8 cellular contexts compared by ENCODE assay signal in the genomic region with DNA sequence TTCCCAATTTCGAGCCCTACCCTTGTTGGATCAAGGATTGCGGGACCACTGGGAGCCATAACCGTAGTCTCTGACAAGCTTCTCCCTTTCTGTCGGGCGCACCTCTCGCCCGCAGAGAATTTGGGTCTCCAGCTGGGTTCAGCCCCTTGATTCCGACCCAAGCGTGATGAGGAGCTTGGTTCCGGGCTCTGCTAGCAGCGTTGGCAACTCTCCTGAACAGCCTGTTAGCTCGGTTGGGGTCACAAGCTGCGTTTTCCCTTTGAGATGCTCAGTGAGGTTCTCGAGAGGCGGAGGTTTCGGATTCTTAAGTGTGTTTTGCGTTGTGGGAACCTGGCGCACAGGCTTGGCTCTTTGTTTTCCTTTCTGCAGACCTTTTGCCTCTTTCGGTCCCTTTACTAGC. TPM values are rescaled to one million over a fixed set of nuclear protein-coding genes. Genes with fewer than 3 reads are reported as not detected.
DNase-seq lines count a peak whose midpoint lies in the region; ATAC-seq, FAIRE-seq and TF ChIP-seq lines count a peak whose summit lies in the region.

No MANE protein-coding gene starts in this region.

- no peaks in the 10 kb centered on the region for H3K9me3 Mint-ChIP-seq in natural killer cell

- POLR2A ChIA-PET in endothelial cell of umbilical vein (lab: Charles Lee): interaction anchor here (0.7 kb wide), 1 partner anchor 11 kb away, joined by 3 read pairs; no protein-coding TSS in a partner anchor

- H3K27me3 ChIP-seq in endothelial cell of umbilical vein (ENCODE audit: control insufficient read depth in 2 of 2, insufficient read depth in 2 of 2, low read length in 2 of 2): no peaks in the 10 kb centered on the region

- peaks cover 24% of the 10 kb centered on the region for H3K79me2 ChIP-seq in endothelial cell of umbilical vein (ENCODE audit: control insufficient read depth, insufficient read depth, low read length)

- BruUV-seq in endothelial cell of umbilical vein (replicated peaks; lab: Mats Ljungman, UMichigan): no TSS peak

- dilution Hi-C loops in endothelial cell of umbilical vein (cut with MboI; ENCODE audit: extremely low pct_ligation_motif_present, low sequenced_read_pairs): loop anchor here (10.0 kb wide), 1 partner anchor 62 kb away; no protein-coding TSS in a partner anchor

- no peaks in the 10 kb centered on the region for H4K20me1 ChIP-seq in endothelial cell of umbilical vein (replicated peaks; ENCODE audit: control insufficient read depth, extremely low read depth, insufficient read depth, low read length)

- peaks cover 12% of the 10 kb centered on the region for H3K4me1 ChIP-seq in endothelial cell of umbilical vein (ENCODE audit: control insufficient read depth, extremely low read depth, insufficient read depth, low read length)

- peaks cover 9 to 22% of the 10 kb centered on the region in 2 experiments for H3K36me3 ChIP-seq in endothelial cell of umbilical vein (ENCODE audit: control insufficient read depth in 2 of 2, extremely low read depth in 1 of 2, insufficient read depth in 2 of 2, low read length in 2 of 2)

- H3K9me1 ChIP-seq in endothelial cell of umbilical vein (replicated peaks; ENCODE audit: control insufficient read depth, extremely low read depth, insufficient read depth, low read length): no peaks in the 10 kb centered on the region

- DNase-seq in Right ventricle myocardium inferior (ENCODE audit: missing footprints) (no peak), cardiac septum (ENCODE audit: low spot score) (no peak), T-helper 17 cell (no peak), endothelial cell of umbilical vein (ENCODE audit: low read depth, low spot score) (peak; percentile 21), natural killer cell (no peak)

- CTCF ChIA-PET in endothelial cell of umbilical vein (lab: Charles Lee): interaction anchor here (0.6 to 1.1 kb wide), 2 partner anchors 36 to 115 kb away, joined by 3 to 6 read pairs; no protein-coding TSS in a partner anchor

- H3K27ac Mint-ChIP-seq in T-helper 17 cell (peak overlapping the region; percentile 96), natural killer cell (peak overlapping the region; percentile 94 to 97)

- peaks cover 39% of the 10 kb centered on the region for H3K4me1 Mint-ChIP-seq in T-helper 17 cell
- H3K4me1 Mint-ChIP-seq in natural killer cell: peaks cover 30 to 38% of the 10 kb centered on the region in 2 donors

- H3K4me3 Mint-ChIP-seq in T-helper 17 cell (peak overlapping the region; percentile 93), natural killer cell (peak overlapping the region; percentile 94)

- peak overlapping the region; percentile 88 for H3K27ac ChIP-seq in endothelial cell of umbilical vein (ENCODE audit: insufficient read depth, low read depth, low read length)

- ATAC-seq in Right ventricle myocardium inferior: peak; percentile 2
- no peak for ATAC-seq in T-helper 17 cell
- no peak for ATAC-seq in natural killer cell
- no peak for ATAC-seq in HG03175 (IDR thresholded peaks at IDR 0.05; ENCODE audit: unreplicated experiment)
- no peak for ATAC-seq in GM18858 (IDR thresholded peaks at IDR 0.05; ENCODE audit: unreplicated experiment)
- ATAC-seq in HG03159 (IDR thresholded peaks at IDR 0.05; ENCODE audit: unreplicated experiment): no peak

- no peak for TF ChIP-seq CTCF in endothelial cell of umbilical vein (IDR thresholded peaks at IDR 0.05; ENCODE audit: extremely low read depth in 1 of 2, insufficient read depth in 1 of 2, low read depth in 1 of 2, low read length in 2 of 2)
- TF ChIP-seq CTCF in natural killer cell (IDR thresholded peaks at IDR 0.05): no peak

- TF ChIP-seq POLR2A in endothelial cell of umbilical vein (IDR thresholded peaks at IDR 0.05; ENCODE audit: low read depth, low read length): no peak

- intact Hi-C loops in Right ventricle myocardium inferior (cut with DNase I): loop anchor here (5.0 kb wide), 1 partner anchor 36 kb away; a partner anchor contains a TSS
- intact Hi-C loops in cardiac septum (cut with DNase I): loop anchor here (5.0 kb wide), 1 partner anchor 39 kb away; a partner anchor contains a TSS
- intact Hi-C loops in endothelial cell of umbilical vein (cut with micrococcal nuclease): loop anchor here (1.0 to 5.0 kb wide), 3 partner anchors 36 to 116 kb away; a partner anchor contains a TSS
- intact Hi-C loops in natural killer cell (cut with micrococcal nuclease): loop anchor here (5.0 kb wide), 2 partner anchors 36 to 51 kb away; a partner anchor contains a TSS

- FAIRE-seq in endothelial cell of umbilical vein (lab: Jason Lieb, UNC): peak; percentile 50

- peak overlapping the region; percentile 99 for H2AFZ ChIP-seq in endothelial cell of umbilical vein (ENCODE audit: low read depth, low read length)

- H3K36me3 Mint-ChIP-seq in T-helper 17 cell (ENCODE audit: low read depth) (peaks cover 10% of the 10 kb centered on the region), natural killer cell (peaks cover 7% of the 10 kb centered on the region)

- H3K4me2 ChIP-seq in endothelial cell of umbilical vein (ENCODE audit: insufficient read depth, low read length): peak overlapping the region; percentile 92

- H3K27me3 Mint-ChIP-seq in T-helper 17 cell (no peaks in the 10 kb centered on the region), natural killer cell (ENCODE audit: low read depth in 2 of 2) (no peaks in the 10 kb centered on the region)

- H3K4me3 ChIP-seq in endothelial cell of umbilical vein (replicated peaks in 1 of 3; ENCODE audit: insufficient read depth in 1 of 3, low read depth in 1 of 3, low read length in 3 of 3): peak overlapping the region; percentile 70 to 91 (median 83)

- no peaks in the 10 kb centered on the region for H3K9me3 ChIP-seq in T-helper 17 cell (ENCODE audit: control insufficient read depth, low read length, poor library complexity, severe bottlenecking)
- no peaks in the 10 kb centered on the region for H3K9me3 ChIP-seq in endothelial cell of umbilical vein (replicated peaks; ENCODE audit: control insufficient read depth, insufficient read depth, low read length)

- H3K9ac ChIP-seq in endothelial cell of umbilical vein (replicated peaks; ENCODE audit: extremely low read depth, insufficient read depth, low read length): peak overlapping the region; percentile 95

TF ChIP-seq in endothelial cell of umbilical vein, 7 proteins besides CTCF, POLR2A, EP300 and RAD21 (continues in another document):
- TF ChIP-seq FOS (IDR thresholded peaks at IDR 0.05; ENCODE audit: borderline replicate concordance, insufficient read depth, low read length) (no peak), JUN (IDR thresholded peaks at IDR 0.05; ENCODE audit: borderline replicate concordance, insufficient read depth, insufficient read length, low read depth) (no peak), POLR2AphosphoS5 (IDR thresholded peaks at IDR 0.05; ENCODE audit: insufficient read depth, low read depth, low read length) (no peak)

RNA-seq across cellular contexts. Expression of a gene that starts 0.7 kb away (rescaled TPM):
- total RNA-seq in Right ventricle myocardium inferior: 13.4 TPM
- 22.9 TPM for total RNA-seq in cardiac septum
- 10 to 100 TPM; 39.9 to 46.3 TPM for total RNA-seq in T-helper 17 cell
- 23.9 and 24.9 TPM in 2 replicates for total RNA-seq in endothelial cell of umbilical vein
- 14.9 and 15.6 TPM in 2 replicates for polyA plus RNA-seq in endothelial cell of umbilical vein
- polyA plus RNA-seq in endothelial cell of umbilical vein (2011; cell fraction: cytosol; rRNA removed): 13.1 and 13.5 TPM in 2 replicates
- polyA plus RNA-seq in endothelial cell of umbilical vein (2011; cell fraction: nucleus; rRNA removed): 27.3 and 29.0 TPM in 2 replicates
- 17.3 and 19.1 TPM in 2 replicates for polyA plus RNA-seq in endothelial cell of umbilical vein (2012)
- polyA minus RNA-seq in endothelial cell of umbilical vein: 30.1 and 32.3 TPM in 2 replicates
- polyA minus RNA-seq in endothelial cell of umbilical vein (2011; cell fraction: cytosol; rRNA and poly(A)+ RNA removed): 8.5 TPM
- polyA minus RNA-seq in endothelial cell of umbilical vein (2011; cell fraction: nucleus; rRNA and poly(A)+ RNA removed): 18.6 and 21.5 TPM in 2 replicates
- 10 to 100 TPM; 59.7 to 66.9 (median 59.8) TPM for total RNA-seq in natural killer cell

RNA-seq across cellular contexts. Expression of a gene that starts 37.5 kb away (rescaled TPM):
- total RNA-seq in Right ventricle myocardium inferior: 2.5 TPM
- total RNA-seq in cardiac septum: 7.2 TPM
- total RNA-seq in T-helper 17 cell: 10 to 100 TPM; 12.2 to 14.1 TPM
- 7.3 and 9.6 TPM in 2 replicates for total RNA-seq in endothelial cell of umbilical vein
- 8.0 and 8.1 TPM in 2 replicates for polyA plus RNA-seq in endothelial cell of umbilical vein
- polyA plus RNA-seq in endothelial cell of umbilical vein (2011; cell fraction: cytosol; rRNA removed): 8.0 and 8.6 TPM in 2 replicates
- 11.8 and 14.6 TPM in 2 replicates for polyA plus RNA-seq in endothelial cell of umbilical vein (2011; cell fraction: nucleus; rRNA removed)
- polyA plus RNA-seq in endothelial cell of umbilical vein (2012): 5.2 and 6.1 TPM in 2 replicates
- 4.1 and 9.6 TPM in 2 replicates for polyA minus RNA-seq in endothelial cell of umbilical vein
- polyA minus RNA-seq in endothelial cell of umbilical vein (2011; cell fraction: cytosol; rRNA and poly(A)+ RNA removed): 1.9 TPM
- polyA minus RNA-seq in endothelial cell of umbilical vein (2011; cell fraction: nucleus; rRNA and poly(A)+ RNA removed): 4.4 and 8.3 TPM in 2 replicates
- total RNA-seq in natural killer cell: 10 to 100 TPM; 14.0 to 19.1 (median 18.2) TPM

RNA-seq across cellular contexts. Expression of a gene that starts 37.8 kb away (rescaled TPM):
- 28.1 TPM for total RNA-seq in Right ventricle myocardium inferior
- total RNA-seq in cardiac septum: 39.2 TPM
- total RNA-seq in T-helper 17 cell: 100 to 1,000 TPM; 150 to 160 TPM
- total RNA-seq in endothelial cell of umbilical vein: 85.3 and 88.4 TPM in 2 replicates
- 55.5 and 57.4 TPM in 2 replicates for polyA plus RNA-seq in endothelial cell of umbilical vein
- 30.2 and 39.2 TPM in 2 replicates for polyA plus RNA-seq in endothelial cell of umbilical vein (2011; cell fraction: cytosol; rRNA removed)
- polyA plus RNA-seq in endothelial cell of umbilical vein (2011; cell fraction: nucleus; rRNA removed): 98.1 and 131 TPM in 2 replicates
- 53.0 and 61.4 TPM in 2 replicates for polyA plus RNA-seq in endothelial cell of umbilical vein (2012)
- polyA minus RNA-seq in endothelial cell of umbilical vein: 186 and 194 TPM in 2 replicates
- 56.5 TPM for polyA minus RNA-seq in endothelial cell of umbilical vein (2011; cell fraction: cytosol; rRNA and poly(A)+ RNA removed)
- 154 and 200 TPM in 2 replicates for polyA minus RNA-seq in endothelial cell of umbilical vein (2011; cell fraction: nucleus; rRNA and poly(A)+ RNA removed)
- 100 to 1,000 TPM; 176 to 212 (median 188) TPM for total RNA-seq in natural killer cell

RNA-seq across cellular contexts. Expression of a gene that starts 48.9 kb away (rescaled TPM):
- total RNA-seq in Right ventricle myocardium inferior (114 TPM), cardiac septum (111 TPM), T-helper 17 cell (100 to 1,000 TPM; 262 to 283 TPM), endothelial cell of umbilical vein (165 and 185 TPM in 2 replicates), natural killer cell (100 to 1,000 TPM; 363 to 391 (median 378) TPM)
- polyA plus RNA-seq in endothelial cell of umbilical vein: 136 and 145 TPM in 2 replicates
- 146 and 166 TPM in 2 replicates for polyA plus RNA-seq in endothelial cell of umbilical vein (2011; cell fraction: cytosol; rRNA removed)
- polyA plus RNA-seq in endothelial cell of umbilical vein (2011; cell fraction: nucleus; rRNA removed): 350 and 437 TPM in 2 replicates
- 143 and 144 TPM in 2 replicates for polyA plus RNA-seq in endothelial cell of umbilical vein (2012)
- 183 and 193 TPM in 2 replicates for polyA minus RNA-seq in endothelial cell of umbilical vein
- polyA minus RNA-seq in endothelial cell of umbilical vein (2011; cell fraction: cytosol; rRNA and poly(A)+ RNA removed): 55.4 TPM
- 86.2 and 125 TPM in 2 replicates for polyA minus RNA-seq in endothelial cell of umbilical vein (2011; cell fraction: nucleus; rRNA and poly(A)+ RNA removed)
